Comparison of ENCODE assay signal across 11 cellular contexts in genomic region chr20:53847843-53848185, GRCh38.
DNase-seq lines count a peak whose midpoint lies in the region; ATAC-seq lines count a peak whose summit lies in the region.
"Had no signal": no experiment of that assay in that cellular context is flagged by ENCODE, and none has a peak within 500 bp of the region (broad histone marks: within the 10 kb centered on the region; RNA-seq: fewer than 3 reads in every experiment).

No MANE protein-coding gene starts in this region.

- DNase-seq in activated CD4-positive, alpha-beta T cell treated with anti-CD3 and anti-CD28 coated beads for 36 hours = no peak
- no peak for DNase-seq in activated CD4-positive, alpha-beta T cell treated with anti-CD3 and anti-CD28 coated beads, Interleukin-2, amount 50 U/mL, for 4 hours
- DNase-seq in MV-4-11 (lab: John Stamatoyannopoulos, UW) (peak; percentile 94), inferior parietal cortex (ENCODE audit: extremely low spot score) (no peak)
- DNase-seq in activated naive CD8-positive, alpha-beta T cell treated with anti-CD3 and anti-CD28 coated beads, Interleukin-2, amount 10 ng/mL, durations not matched to agents 7 days and 5 days = no peak
- no peak for DNase-seq in stimulated activated naive B cell treated with anti-CD40 and anti-IgM and Interleukin-4, amounts not matched to agents 10 μg/mL and 1 μg/mL and 100 μg/mL, for 72 hours
- no peak for DNase-seq in stimulated activated CD4-positive, alpha-beta T cell treated with anti-CD3 and anti-CD28 coated beads, Interleukin-12 subunit alpha, Interleukin-12 subunit beta, amount 100 ng/mL, for 4 hours
- DNase-seq: activated T-cell treated with anti-CD3 and anti-CD28 coated beads, Interleukin-2, amount 50 U/mL, for 48 hours; caudate nucleus; NCI-H2171 treated with DMSO at 0.1 percent for 48 hours had no signal

- no peaks in the 10 kb centered on the region for H3K9me3 Mint-ChIP-seq in activated CD4-positive, alpha-beta T cell treated with anti-CD3 and anti-CD28 coated beads for 36 hours (ENCODE audit: low read depth)
- H3K9me3 Mint-ChIP-seq in activated naive CD8-positive, alpha-beta T cell treated with anti-CD3 and anti-CD28 coated beads, Interleukin-2, amount 10 ng/mL, durations not matched to agents 7 days and 5 days = no peaks in the 10 kb centered on the region
- no peaks in the 10 kb centered on the region for H3K9me3 Mint-ChIP-seq in stimulated activated naive B cell treated with anti-CD40 and anti-IgM and Interleukin-4, amounts not matched to agents 10 μg/mL and 1 μg/mL and 100 μg/mL, for 72 hours

- H3K27me3 Mint-ChIP-seq in activated CD4-positive, alpha-beta T cell treated with anti-CD3 and anti-CD28 coated beads for 36 hours = no peaks in the 10 kb centered on the region
- no peaks in the 10 kb centered on the region for H3K27me3 Mint-ChIP-seq in activated naive CD8-positive, alpha-beta T cell treated with anti-CD3 and anti-CD28 coated beads, Interleukin-2, amount 10 ng/mL, durations not matched to agents 7 days and 5 days
- no peaks in the 10 kb centered on the region for H3K27me3 Mint-ChIP-seq in stimulated activated naive B cell treated with anti-CD40 and anti-IgM and Interleukin-4, amounts not matched to agents 10 μg/mL and 1 μg/mL and 100 μg/mL, for 72 hours

- H3K4me1 Mint-ChIP-seq in activated CD4-positive, alpha-beta T cell treated with anti-CD3 and anti-CD28 coated beads for 36 hours = peaks cover 59% of the 10 kb centered on the region
- peaks cover 48% of the 10 kb centered on the region for H3K4me1 Mint-ChIP-seq in activated naive CD8-positive, alpha-beta T cell treated with anti-CD3 and anti-CD28 coated beads, Interleukin-2, amount 10 ng/mL, durations not matched to agents 7 days and 5 days
- H3K4me1 Mint-ChIP-seq in stimulated activated naive B cell treated with anti-CD40 and anti-IgM and Interleukin-4, amounts not matched to agents 10 μg/mL and 1 μg/mL and 100 μg/mL, for 72 hours = peaks cover 33 to 61% of the 10 kb centered on the region in 2 donors

- intact Hi-C loops in activated CD4-positive, alpha-beta T cell treated with anti-CD3 and anti-CD28 coated beads for 36 hours (cut with DNase I, micrococcal nuclease) = loop anchor here (10.0 kb wide), 2 partner anchors 93 to 437 kb away; no protein-coding TSS in a partner anchor

- no peak overlapping the region for H3K4me3 Mint-ChIP-seq in activated CD4-positive, alpha-beta T cell treated with anti-CD3 and anti-CD28 coated beads for 36 hours
- peak overlapping the region; percentile 79 for H3K4me3 Mint-ChIP-seq in activated naive CD8-positive, alpha-beta T cell treated with anti-CD3 and anti-CD28 coated beads, Interleukin-2, amount 10 ng/mL, durations not matched to agents 7 days and 5 days
- peak overlapping the region; percentile 55 to 66 for H3K4me3 Mint-ChIP-seq in stimulated activated naive B cell treated with anti-CD40 and anti-IgM and Interleukin-4, amounts not matched to agents 10 μg/mL and 1 μg/mL and 100 μg/mL, for 72 hours

- POLR2A ChIA-PET in activated CD4-positive, alpha-beta T cell treated with anti-CD3 and anti-CD28 coated beads for 36 hours (lab: Charles Lee) = no interaction called here
- POLR2A ChIA-PET in activated naive CD8-positive, alpha-beta T cell treated with anti-CD3 and anti-CD28 coated beads, Interleukin-2, amount 10 ng/mL, durations not matched to agents 7 days and 5 days (lab: Charles Lee) = interaction anchor here (0.6 to 2.2 kb wide), 4 partner anchors 8 to 254 kb away, joined by 3 to 8 read pairs (median 4); partner anchors contain the start of gene ZNF217

- CTCF ChIA-PET in activated CD4-positive, alpha-beta T cell treated with anti-CD3 and anti-CD28 coated beads for 36 hours (lab: Charles Lee) = interaction anchor here (3.1 to 3.6 kb wide), 2 partner anchors 17 to 68 kb away, joined by 11 to 18 read pairs; no protein-coding TSS in a partner anchor

- no peak for ATAC-seq in activated CD4-positive, alpha-beta T cell treated with anti-CD3 and anti-CD28 coated beads for 36 hours
- ATAC-seq in activated naive CD8-positive, alpha-beta T cell treated with anti-CD3 and anti-CD28 coated beads, Interleukin-2, amount 10 ng/mL, durations not matched to agents 7 days and 5 days (ENCODE audit: low read depth) = no peak
- peak; percentile 71 for ATAC-seq in stimulated activated naive B cell treated with anti-CD40 and anti-IgM and Interleukin-4, amounts not matched to agents 10 μg/mL and 1 μg/mL and 100 μg/mL, for 72 hours (replicated peaks)
- no peak for ATAC-seq in HG03095 (IDR thresholded peaks at IDR 0.05; ENCODE audit: unreplicated experiment)

- H3K27ac Mint-ChIP-seq in activated CD4-positive, alpha-beta T cell treated with anti-CD3 and anti-CD28 coated beads for 36 hours = peak overlapping the region; percentile 69
- peak overlapping the region; percentile 79 for H3K27ac Mint-ChIP-seq in activated naive CD8-positive, alpha-beta T cell treated with anti-CD3 and anti-CD28 coated beads, Interleukin-2, amount 10 ng/mL, durations not matched to agents 7 days and 5 days
- H3K27ac Mint-ChIP-seq in stimulated activated naive B cell treated with anti-CD40 and anti-IgM and Interleukin-4, amounts not matched to agents 10 μg/mL and 1 μg/mL and 100 μg/mL, for 72 hours = no peak overlapping the region

- H3K36me3 Mint-ChIP-seq in activated CD4-positive, alpha-beta T cell treated with anti-CD3 and anti-CD28 coated beads for 36 hours (ENCODE audit: low read depth) = no peaks in the 10 kb centered on the region
- peaks cover 18% of the 10 kb centered on the region for H3K36me3 Mint-ChIP-seq in activated naive CD8-positive, alpha-beta T cell treated with anti-CD3 and anti-CD28 coated beads, Interleukin-2, amount 10 ng/mL, durations not matched to agents 7 days and 5 days
- peaks cover 0 to 3% of the 10 kb centered on the region in 2 donors for H3K36me3 Mint-ChIP-seq in stimulated activated naive B cell treated with anti-CD40 and anti-IgM and Interleukin-4, amounts not matched to agents 10 μg/mL and 1 μg/mL and 100 μg/mL, for 72 hours

Comparison
In these comparisons a context has a peak if more than half of its experiments do, and no peak if none do; other contexts are left out.
1. ATAC-seq: peak in stimulated activated naive B cell treated with anti-CD40 and anti-IgM and Interleukin-4, amounts not matched to agents 10 μg/mL and 1 μg/mL and 100 μg/mL, for 72 hours (2 of 2); none in activated CD4-positive, alpha-beta T cell treated with anti-CD3 and anti-CD28 coated beads for 36 hours (single experiment), activated naive CD8-positive, alpha-beta T cell treated with anti-CD3 and anti-CD28 coated beads, Interleukin-2, amount 10 ng/mL, durations not matched to agents 7 days and 5 days (single experiment) and HG03095 (single experiment).